Comparison of ENCODE assay signal across 9 cellular contexts in genomic region chr11:16925495-16926065, GRCh38.
DNase-seq lines count a peak whose midpoint lies in the region; ATAC-seq, FAIRE-seq and TF ChIP-seq lines count a peak whose summit lies in the region.
"Had no signal": no experiment of that assay in that cellular context is flagged by ENCODE, and none has a peak within 500 bp of the region (broad histone marks: within the 10 kb centered on the region; RNA-seq: fewer than 3 reads in every experiment).

No MANE protein-coding gene starts in this region.

- H3K4me1 ChIP-seq in A549 (peaks cover 39% of the 10 kb centered on the region), K562 (replicated peaks in 1 of 2; ENCODE audit: control insufficient read depth in 2 of 2, insufficient read depth in 2 of 2, low read length in 2 of 2) (peaks cover 0 to 4% of the 10 kb centered on the region in 2 experiments; a peak in 3 of 5 replicates), spleen (peaks cover 0 to 28% (median 22%) of the 10 kb centered on the region in 6 donors)

- TF ChIP-seq CTCF in A549 (IDR thresholded peaks at IDR 0.05) (no peak), GM13977 (IDR thresholded peaks at IDR 0.05; ENCODE audit: extremely low read depth, insufficient read depth, missing control alignments) (no peak), K562 (IDR thresholded peaks at IDR 0.05 in 2 of 3, conservative IDR thresholded peaks at IDR 0.05 in 1 of 3; ENCODE audit: insufficient read depth in 2 of 3, low read depth in 1 of 3, low read length in 3 of 3) (no peak), spleen (IDR thresholded peaks at IDR 0.05 in 8 of 11, conservative IDR thresholded peaks at IDR 0.05 in 3 of 11) (no peak)

- H3K4me2 ChIP-seq in A549: peak overlapping the region; percentile 94
- H3K4me2 ChIP-seq in K562 (ENCODE audit: insufficient read depth, low read length): no peak overlapping the region

- no peaks in the 10 kb centered on the region for H3K9me1 ChIP-seq in K562 (ENCODE audit: control insufficient read depth, insufficient read depth, low read length)

- H3K9ac ChIP-seq in K562 (ENCODE audit: insufficient read depth in 1 of 2, low read depth in 2 of 2, low read length in 2 of 2): no peak overlapping the region

- H3K4me3 ChIP-seq in A549: peak overlapping the region; percentile 48
- no peak overlapping the region for H3K4me3 ChIP-seq in K562
- peak overlapping the region; percentile 27 to 67 (median 40) for H3K4me3 ChIP-seq in spleen

- DNase-seq in A549 (ENCODE audit: low read depth in 1 of 2, low spot score in 1 of 2) (peak; percentile 50), GM13977 (ENCODE audit: low spot score) (peak; percentile 59), NCI-H146 treated with DMSO at 0.1 percent for 48 hours (lab: John Stamatoyannopoulos, UW; ENCODE audit: unreplicated experiment) (peak; percentile 57), K562 (ENCODE audit: extremely low read depth in 1 of 4, low spot score in 3 of 4) (no peak), iPS-NIHi7 (ENCODE audit: extremely low spot score) (peak; percentile 83), spleen (peak; percentile 78), NAMALWA (ENCODE audit: low spot score) (no peak), NCI-H187 treated with DMSO at 0.1 percent for 48 hours (lab: John Stamatoyannopoulos, UW) (no peak)

- H4K20me1 ChIP-seq in K562 (replicated peaks; ENCODE audit: control insufficient read depth, insufficient read depth, low read length): no peaks in the 10 kb centered on the region

- no peaks in the 10 kb centered on the region for H3K36me3 ChIP-seq in K562 (ENCODE audit: control insufficient read depth, insufficient read depth, low read length)
- H3K36me3 ChIP-seq in spleen: no peaks in the 10 kb centered on the region

- WGBS in A549 (ENCODE audit: missing lambda C conversion rate): 8% methylated on average over 9 of the region's 56 CpGs
- WGBS in K562 (ENCODE audit: insufficient coverage, low coverage, missing lambda C conversion rate): 33% methylated on average over 32 of the region's 56 CpGs
- 1 to 3% (median 2%) methylated on average over 11 to 56 of the region's 56 CpGs for WGBS in spleen, 5 donors

- no TSS peak for BruUV-seq in K562 (replicated peaks; lab: Mats Ljungman, UMichigan)

- peak; percentile 76 to 79 for ATAC-seq in A549
- ATAC-seq in K562: no peak

- POLR2A ChIA-PET in A549 (lab: Yijun Ruan, JAX) (interaction anchor here (0.6 to 1.8 kb wide), 2 partner anchors 152 to 342 kb away, joined by 4 to 7 read pairs; partner anchors contain the start of gene RPS13), K562 (lab: Yijun Ruan, JAX) (no interaction called here)

- in situ Hi-C loops in GM13977 (cut with MboI; ENCODE audit: low pct_unique_long_range_greater_than_20kb, low sequenced_read_pairs, unreplicated experiment) (loop anchor here (25.0 kb wide), 1 partner anchor 287 kb away; the partner anchor contains the start of gene PIK3C2A), K562 (cut with MboI) (no loop called here)

- TF ChIP-seq EP300 in A549 (IDR thresholded peaks at IDR 0.05) (no peak), K562 (IDR thresholded peaks at IDR 0.05; ENCODE audit: low read length) (no peak)

- peaks cover 35 to 47% of the 10 kb centered on the region in 2 experiments for H3K27me3 ChIP-seq in K562 (ENCODE audit: control insufficient read depth in 2 of 2, insufficient read depth in 2 of 2, low read length in 2 of 2)
- H3K27me3 ChIP-seq in spleen (replicated peaks in 1 of 7): peaks cover 0 to 50% (median 33%) of the 10 kb centered on the region in 7 donors

- TF ChIP-seq RAD21 in A549 (conservative IDR thresholded peaks at IDR 0.05 in 1 of 2, IDR thresholded peaks at IDR 0.05 in 1 of 2): no peak
- TF ChIP-seq RAD21 in K562 (CRISPR knock-in tag; conservative IDR thresholded peaks at IDR 0.05 in 1 of 2, IDR thresholded peaks at IDR 0.05 in 1 of 2): no peak

- CTCF ChIA-PET in A549 (lab: Yijun Ruan, JAX): interaction anchor here (0.7 to 1.2 kb wide), 2 partner anchors 9 to 138 kb away, joined by 3 to 4 read pairs; no protein-coding TSS in a partner anchor
- CTCF ChIA-PET in K562 (lab: Yijun Ruan, JAX; ENCODE audit: low intra/inter-chr PET ratio): no interaction called here

- no peak overlapping the region for H2AFZ ChIP-seq in K562 (ENCODE audit: low read depth, low read length)

- no peaks in the 10 kb centered on the region for H3K79me2 ChIP-seq in K562 (ENCODE audit: control insufficient read depth, insufficient read depth, low read length)

- intact Hi-C loops in K562 (cut with micrococcal nuclease) (no loop called here), spleen (cut with DNase I; ENCODE audit: low total_unique reads) (no loop called here)

- H3K9me3 ChIP-seq in A549 (no peaks in the 10 kb centered on the region), K562 (replicated peaks; ENCODE audit: control insufficient read depth, insufficient read depth, low read depth, low read length) (no peaks in the 10 kb centered on the region), spleen (no peaks in the 10 kb centered on the region)

- FAIRE-seq in A549 (lab: Jason Lieb, UNC): no peak
- no peak for FAIRE-seq in K562 (lab: Jason Lieb, UNC)
- FAIRE-seq: colon had no signal

- TF ChIP-seq POLR2A in A549 (IDR thresholded peaks at IDR 0.05; ENCODE audit: low read length): no peak
- no peak for TF ChIP-seq POLR2A in K562 (conservative IDR thresholded peaks at IDR 0.05)
- no peak for TF ChIP-seq POLR2A in spleen (IDR thresholded peaks at IDR 0.05)

- H3K27ac ChIP-seq in A549 (peak overlapping the region; percentile 53 to 83; a peak in 4 of 6 replicates), K562 (ENCODE audit: extremely low read depth, low read depth, low read length) (no peak overlapping the region), spleen (no peak overlapping the region)

TF ChIP-seq in A549, 52 proteins besides CTCF, POLR2A, EP300 and RAD21:
- peak; percentile 50; the same call in 1 of the 2 replicates for TF ChIP-seq MAX (IDR thresholded peaks at IDR 0.05)
- no peak for TF ChIP-seq TFCP2L1 (CRISPR knock-in tag; IDR thresholded peaks at IDR 0.05)

TF ChIP-seq in K562, 482 proteins besides CTCF, POLR2A, EP300 and RAD21:
- no peak for TF ChIP-seq IRF2 (CRISPR knock-in tag; IDR thresholded peaks at IDR 0.05)
- TF ChIP-seq SMARCB1 (IDR thresholded peaks at IDR 0.05; ENCODE audit: insufficient read length, low read depth): no peak
- TF ChIP-seq ZNF444 (CRISPR knock-in tag; IDR thresholded peaks at IDR 0.05): no peak
- TF ChIP-seq SRSF7 (optimal IDR thresholded peaks at IDR 0.05; ENCODE audit: low read depth, low read length): no peak
- TF ChIP-seq GABPB2 (CRISPR knock-in tag; conservative IDR thresholded peaks at IDR 0.05): no peak
- TF ChIP-seq NFIC (IDR thresholded peaks at IDR 0.05): peak; percentile 37; the same call in 1 of the 2 replicates

Comparison
In these comparisons a context has a peak if more than half of its experiments do, and no peak if none do; other contexts are left out.
1. DNase-seq: peak in A549 (2 of 2), GM13977 (single experiment), NCI-H146 treated with DMSO at 0.1 percent for 48 hours (single experiment), iPS-NIHi7 (single experiment) and spleen (single experiment); none in K562 (0 of 4), NAMALWA (single experiment) and NCI-H187 treated with DMSO at 0.1 percent for 48 hours (single experiment).
2. H3K27ac ChIP-seq: peak in A549 (2 of 2); none in K562 (single experiment) and spleen (0 of 8).
3. Of the 35 proteins assayed by ChIP-seq in both K562 and A549: peak only in K562: none; only in A549: MAX; in both: none; in neither: 34.